9 cellular contexts compared by ENCODE assay signal in genomic region chr10:24979685-24980084, GRCh38. TPM values are rescaled to one million over a fixed set of nuclear protein-coding genes. Genes with fewer than 3 reads are reported as not detected.
"Had no signal": no experiment of that assay in that cellular context is flagged by ENCODE, and none has a peak within 500 bp of the region (broad histone marks: within the 10 kb centered on the region; RNA-seq: fewer than 3 reads in every experiment).

No MANE protein-coding gene starts in this region.

- ATAC-seq: GM12878 had no signal

- H3K4me3 ChIP-seq: GM12878 had no signal

- DNase-seq: GDM1, GF-D8 had no signal

- FAIRE-seq: G401.6, GM12878, GM12891, GM12892, GM18507, GM19239 had no signal

RNA-seq across cellular contexts. Expression of gene ENKUR, which starts 36.3 kb away (rescaled TPM):
- total RNA-seq: G401, GM12878 had no signal
